1 cellular context compared by ENCODE assay signal in the genomic region with DNA sequence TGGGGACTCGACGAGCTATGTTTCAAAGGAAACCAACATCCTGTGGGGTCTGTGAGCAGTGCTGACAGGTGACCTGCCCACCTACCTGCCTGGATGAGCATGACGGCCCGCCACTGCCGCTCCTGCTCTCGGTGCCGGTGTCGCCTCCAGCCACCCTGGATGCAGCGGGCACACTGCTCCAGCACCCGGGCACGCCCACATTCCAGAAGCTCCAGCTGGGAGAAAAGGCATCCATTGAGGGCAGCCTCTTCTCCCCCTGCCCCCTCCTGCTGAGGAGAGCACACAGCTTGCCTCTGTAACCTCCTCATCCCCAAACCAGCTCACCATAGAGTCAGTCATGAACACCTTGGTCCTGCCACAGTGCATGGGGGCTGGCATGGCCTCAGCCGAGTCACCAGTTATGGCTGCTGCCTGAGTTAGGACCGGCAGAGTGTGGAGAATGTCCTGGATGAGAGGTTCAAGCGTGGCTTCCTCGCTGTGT.
TF ChIP-seq lines count a peak whose summit lies in the region.

No MANE protein-coding gene starts in this region.

TF ChIP-seq in WTC11, 78 proteins besides CTCF, POLR2A, EP300 and RAD21 (continued from another document):
- TF ChIP-seq, protein P1, sequence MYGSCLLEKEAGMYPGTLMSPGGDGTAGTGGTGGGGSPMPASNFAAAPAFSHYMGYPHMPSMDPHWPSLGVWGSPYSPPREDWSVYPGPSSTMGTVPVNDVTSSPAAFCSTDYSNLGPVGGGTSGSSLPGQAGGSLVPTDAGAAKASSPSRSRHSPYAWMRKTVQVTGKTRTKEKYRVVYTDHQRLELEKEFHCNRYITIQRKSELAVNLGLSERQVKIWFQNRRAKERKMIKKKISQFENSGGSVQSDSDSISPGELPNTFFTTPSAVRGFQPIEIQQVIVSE (CRISPR knock-in tag; IDR thresholded peaks at IDR 0.05; ENCODE audit: borderline replicate concordance) = no peak
- TF ChIP-seq GRHL2 (CRISPR knock-in tag; IDR thresholded peaks at IDR 0.05; ENCODE audit: insufficient replicate concordance, severe bottlenecking) = no peak
- TF ChIP-seq SOX15 (CRISPR knock-in tag; IDR thresholded peaks at IDR 0.05) = no peak
- no peak for TF ChIP-seq HMGA2 (CRISPR knock-in tag; IDR thresholded peaks at IDR 0.05)
- TF ChIP-seq MYBL2 (CRISPR knock-in tag; IDR thresholded peaks at IDR 0.05) = no peak
- TF ChIP-seq, protein P2, sequence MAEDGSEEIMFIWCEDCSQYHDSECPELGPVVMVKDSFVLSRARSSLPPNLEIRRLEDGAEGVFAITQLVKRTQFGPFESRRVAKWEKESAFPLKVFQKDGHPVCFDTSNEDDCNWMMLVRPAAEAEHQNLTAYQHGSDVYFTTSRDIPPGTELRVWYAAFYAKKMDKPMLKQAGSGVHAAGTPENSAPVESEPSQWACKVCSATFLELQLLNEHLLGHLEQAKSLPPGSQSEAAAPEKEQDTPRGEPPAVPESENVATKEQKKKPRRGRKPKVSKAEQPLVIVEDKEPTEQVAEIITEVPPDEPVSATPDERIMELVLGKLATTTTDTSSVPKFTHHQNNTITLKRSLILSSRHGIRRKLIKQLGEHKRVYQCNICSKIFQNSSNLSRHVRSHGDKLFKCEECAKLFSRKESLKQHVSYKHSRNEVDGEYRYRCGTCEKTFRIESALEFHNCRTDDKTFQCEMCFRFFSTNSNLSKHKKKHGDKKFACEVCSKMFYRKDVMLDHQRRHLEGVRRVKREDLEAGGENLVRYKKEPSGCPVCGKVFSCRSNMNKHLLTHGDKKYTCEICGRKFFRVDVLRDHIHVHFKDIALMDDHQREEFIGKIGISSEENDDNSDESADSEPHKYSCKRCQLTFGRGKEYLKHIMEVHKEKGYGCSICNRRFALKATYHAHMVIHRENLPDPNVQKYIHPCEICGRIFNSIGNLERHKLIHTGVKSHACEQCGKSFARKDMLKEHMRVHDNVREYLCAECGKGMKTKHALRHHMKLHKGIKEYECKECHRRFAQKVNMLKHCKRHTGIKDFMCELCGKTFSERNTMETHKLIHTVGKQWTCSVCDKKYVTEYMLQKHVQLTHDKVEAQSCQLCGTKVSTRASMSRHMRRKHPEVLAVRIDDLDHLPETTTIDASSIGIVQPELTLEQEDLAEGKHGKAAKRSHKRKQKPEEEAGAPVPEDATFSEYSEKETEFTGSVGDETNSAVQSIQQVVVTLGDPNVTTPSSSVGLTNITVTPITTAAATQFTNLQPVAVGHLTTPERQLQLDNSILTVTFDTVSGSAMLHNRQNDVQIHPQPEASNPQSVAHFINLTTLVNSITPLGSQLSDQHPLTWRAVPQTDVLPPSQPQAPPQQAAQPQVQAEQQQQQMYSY (CRISPR knock-in tag; IDR thresholded peaks at IDR 0.05) = no peak
- TF ChIP-seq ZNF416 (CRISPR knock-in tag; IDR thresholded peaks at IDR 0.05) = no peak
- TF ChIP-seq, protein P3, sequence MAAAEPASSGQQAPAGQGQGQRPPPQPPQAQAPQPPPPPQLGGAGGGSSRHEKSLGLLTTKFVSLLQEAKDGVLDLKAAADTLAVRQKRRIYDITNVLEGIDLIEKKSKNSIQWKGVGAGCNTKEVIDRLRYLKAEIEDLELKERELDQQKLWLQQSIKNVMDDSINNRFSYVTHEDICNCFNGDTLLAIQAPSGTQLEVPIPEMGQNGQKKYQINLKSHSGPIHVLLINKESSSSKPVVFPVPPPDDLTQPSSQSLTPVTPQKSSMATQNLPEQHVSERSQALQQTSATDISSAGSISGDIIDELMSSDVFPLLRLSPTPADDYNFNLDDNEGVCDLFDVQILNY (CRISPR knock-in tag; IDR thresholded peaks at IDR 0.05) = no peak
- no peak for TF ChIP-seq ZNF423 (CRISPR knock-in tag; IDR thresholded peaks at IDR 0.05)
- TF ChIP-seq, protein P4, sequence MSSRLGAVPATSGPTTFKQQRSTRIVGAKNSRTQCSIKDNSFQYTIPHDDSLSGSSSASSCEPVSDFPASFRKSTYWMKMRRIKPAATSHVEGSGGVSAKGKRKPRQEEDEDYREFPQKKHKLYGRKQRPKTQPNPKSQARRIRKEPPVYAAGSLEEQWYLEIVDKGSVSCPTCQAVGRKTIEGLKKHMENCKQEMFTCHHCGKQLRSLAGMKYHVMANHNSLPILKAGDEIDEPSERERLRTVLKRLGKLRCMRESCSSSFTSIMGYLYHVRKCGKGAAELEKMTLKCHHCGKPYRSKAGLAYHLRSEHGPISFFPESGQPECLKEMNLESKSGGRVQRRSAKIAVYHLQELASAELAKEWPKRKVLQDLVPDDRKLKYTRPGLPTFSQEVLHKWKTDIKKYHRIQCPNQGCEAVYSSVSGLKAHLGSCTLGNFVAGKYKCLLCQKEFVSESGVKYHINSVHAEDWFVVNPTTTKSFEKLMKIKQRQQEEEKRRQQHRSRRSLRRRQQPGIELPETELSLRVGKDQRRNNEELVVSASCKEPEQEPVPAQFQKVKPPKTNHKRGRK (CRISPR knock-in tag; IDR thresholded peaks at IDR 0.05; ENCODE audit: borderline replicate concordance) = no peak
- TF ChIP-seq TEAD1 (CRISPR knock-in tag; IDR thresholded peaks at IDR 0.05) = no peak
- TF ChIP-seq OVOL2 (CRISPR knock-in tag; IDR thresholded peaks at IDR 0.05; ENCODE audit: borderline replicate concordance) = no peak
- no peak for TF ChIP-seq ZNF396 (CRISPR knock-in tag; IDR thresholded peaks at IDR 0.05; ENCODE audit: borderline replicate concordance)
- TF ChIP-seq ZNF219 (CRISPR knock-in tag; IDR thresholded peaks at IDR 0.05; ENCODE audit: borderline replicate concordance) = no peak
